Comparison of ENCODE assay signal across 24 cellular contexts in the genomic region with DNA sequence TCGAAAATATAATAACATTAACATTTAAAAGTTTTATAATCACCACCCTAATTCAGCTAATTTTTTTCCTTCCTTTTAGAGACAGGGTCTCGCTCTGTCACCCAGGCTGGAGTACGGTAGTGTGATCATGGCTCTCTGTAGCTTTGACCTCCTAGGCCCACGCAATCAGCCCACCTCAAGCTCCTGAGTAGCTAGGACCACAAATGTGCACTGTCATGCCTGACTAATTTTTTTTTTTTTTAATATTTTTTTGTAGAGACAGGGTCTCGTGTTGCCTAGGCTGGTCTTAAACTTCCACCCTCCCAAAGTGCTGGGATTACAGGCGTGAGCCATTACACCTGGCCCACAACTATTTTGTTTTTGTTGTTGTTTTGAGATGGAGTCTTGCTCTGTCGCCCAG.
DNase-seq lines count a peak whose midpoint lies in the region; ATAC-seq, FAIRE-seq and TF ChIP-seq lines count a peak whose summit lies in the region.
"Had no signal": no experiment of that assay in that cellular context is flagged by ENCODE, and none has a peak within 500 bp of the region (broad histone marks: within the 10 kb centered on the region; RNA-seq: fewer than 3 reads in every experiment).

No MANE protein-coding gene starts in this region.

- BruUV-seq in IMR-90 (replicated peaks; lab: Mats Ljungman, UMichigan) (no TSS peak), GM12878 (replicated peaks; lab: Mats Ljungman, UMichigan) (no TSS peak)

- CTCF ChIA-PET in IMR-90 (lab: Yijun Ruan, JAX) (interaction anchor here (0.6 to 1.4 kb wide), 2 partner anchors 34 to 233 kb away, joined by 4 read pairs; no protein-coding TSS in a partner anchor), GM12878 (lab: Yijun Ruan, JAX) (interaction anchor here (0.9 to 4.0 kb wide), 5 partner anchors 11 to 278 kb away, joined by 3 to 20 read pairs (median 4); no protein-coding TSS in a partner anchor), SK-N-SH (lab: Yijun Ruan, JAX) (interaction anchor here (0.7 to 1.9 kb wide), 4 partner anchors 18 to 526 kb away, joined by 3 to 6 read pairs (median 3); no protein-coding TSS in a partner anchor)

- FAIRE-seq in GM12878 (lab: Jason Lieb, UNC), result peak; percentile 41
- FAIRE-seq: A549, GM12892, GM19239, H54 had no signal

- H3K9me3 ChIP-seq in IMR-90 (ENCODE audit: control insufficient read depth, insufficient read depth, low read length), result no peaks in the 10 kb centered on the region
- no peaks in the 10 kb centered on the region for H3K9me3 ChIP-seq in GM12878 (replicated peaks; ENCODE audit: control insufficient read depth, insufficient read depth, low read length)
- H3K9me3 ChIP-seq in SK-N-SH, result no peaks in the 10 kb centered on the region
- H3K9me3 ChIP-seq: A549; BE2C; BLaER1 treated with 17β-estradiol and CSF1 and Interleukin-3, amounts not matched to agents 10 nM and 100 nM; HAP-1 had no signal

- H3K18ac ChIP-seq in IMR-90 (ENCODE audit: low read depth, low read length), result no peak overlapping the region
- H3K18ac ChIP-seq in mesendoderm (ENCODE audit: low read length), result no peak overlapping the region

- intact Hi-C loops in IMR-90 (cut with micrococcal nuclease), result loop anchor here (5.0 kb wide), 1 partner anchor 36 kb away; no protein-coding TSS in a partner anchor
- intact Hi-C loops in GM12878 (cut with micrococcal nuclease; ENCODE audit: unreplicated experiment), result no loop called here

- H3K79me2 ChIP-seq in GM12878 (ENCODE audit: control insufficient read depth, insufficient read depth, low read length), result no peaks in the 10 kb centered on the region
- no peaks in the 10 kb centered on the region for H3K79me2 ChIP-seq in mesendoderm (ENCODE audit: control insufficient read depth, insufficient read depth, low read length)
- H3K79me2 ChIP-seq in SK-N-SH (ENCODE audit: insufficient read depth), result no peaks in the 10 kb centered on the region

- no peak overlapping the region for H2BK20ac ChIP-seq in IMR-90 (ENCODE audit: low read depth, low read length)

- TF ChIP-seq CTCF in IMR-90 (conservative IDR thresholded peaks at IDR 0.05; ENCODE audit: low read depth, low read length), result no peak
- no peak for TF ChIP-seq CTCF in GM12878 (IDR thresholded peaks at IDR 0.05 in 2 of 3, conservative IDR thresholded peaks at IDR 0.05 in 1 of 3; ENCODE audit: control insufficient read depth in 2 of 3, extremely low read depth in 1 of 3, insufficient read depth in 1 of 3, low read depth in 3 of 3, low read length in 3 of 3)
- TF ChIP-seq CTCF in SK-N-SH (IDR thresholded peaks at IDR 0.05), result no peak

- no peak overlapping the region for H3K9ac ChIP-seq in IMR-90 (ENCODE audit: low read depth, low read length)
- no peak overlapping the region for H3K9ac ChIP-seq in GM12878 (ENCODE audit: control insufficient read depth, insufficient read depth, low read length)
- no peak overlapping the region for H3K9ac ChIP-seq in mesendoderm (ENCODE audit: low read length)
- no peak overlapping the region for H3K9ac ChIP-seq in SK-N-SH
- H3K9ac ChIP-seq: BLaER1 treated with 17β-estradiol and CSF1 and Interleukin-3, amounts not matched to agents 10 nM and 100 nM had no signal

- H3K23ac ChIP-seq in IMR-90 (ENCODE audit: low read depth, low read length), result no peak overlapping the region
- no peak overlapping the region for H3K23ac ChIP-seq in mesendoderm (ENCODE audit: low read length)

- no peak overlapping the region for H3K4ac ChIP-seq in IMR-90 (ENCODE audit: low read depth, low read length)
- no peak overlapping the region for H3K4ac ChIP-seq in mesendoderm (ENCODE audit: low read depth, low read length)

- H4K20me1 ChIP-seq in IMR-90 (ENCODE audit: insufficient read depth, low read length) (no peaks in the 10 kb centered on the region), GM12878 (ENCODE audit: control insufficient read depth, insufficient read depth) (no peaks in the 10 kb centered on the region), SK-N-SH (ENCODE audit: insufficient read depth) (no peaks in the 10 kb centered on the region)

- H2AFZ ChIP-seq in IMR-90 (replicated peaks; ENCODE audit: low read length, poor library complexity), result no peak overlapping the region
- no peak overlapping the region for H2AFZ ChIP-seq in GM12878 (ENCODE audit: control insufficient read depth, low read depth, low read length)
- H2AFZ ChIP-seq in SK-N-SH (ENCODE audit: low read depth), result no peak overlapping the region

- H3K9me1 ChIP-seq in IMR-90 (ENCODE audit: insufficient read depth, low read length), result peaks cover 7% of the 10 kb centered on the region

- H3F3A ChIP-seq in SK-N-SH (replicated peaks; ENCODE audit: insufficient read depth), result peaks cover 17% of the 10 kb centered on the region

- H4K5ac ChIP-seq in IMR-90 (ENCODE audit: low read depth, low read length) (no peak overlapping the region), mesendoderm (ENCODE audit: low read length) (no peak overlapping the region)

- no peaks in the 10 kb centered on the region for H3K9me2 ChIP-seq in SK-N-SH

- in situ Hi-C loops in IMR-90 (cut with MboI; ENCODE audit: low sequenced_read_pairs), result no loop called here
- in situ Hi-C loops in GM12878 (cut with MboI), result no loop called here

- TF ChIP-seq POLR2A in IMR-90 (IDR thresholded peaks at IDR 0.05; ENCODE audit: low read depth, low read length), result no peak
- no peak for TF ChIP-seq POLR2A in GM12878 (IDR thresholded peaks at IDR 0.05; ENCODE audit: low read depth, low read length)

- H2BK15ac ChIP-seq in IMR-90 (ENCODE audit: low read depth, low read length) (no peak overlapping the region), mesendoderm (replicated peaks; ENCODE audit: low read depth) (no peak overlapping the region)

- no peak for DNase-seq in IMR-90
- no peak for DNase-seq in GM12878 (ENCODE audit: low read depth, low spot score)
- no peak for DNase-seq in mesendoderm
- no peak for DNase-seq in T1000 (lab: John Stamatoyannopoulos, UW)
- DNase-seq in SK-N-SH, result no peak
- DNase-seq: 8988T; ACHN; AML-193; BE2C; Calu3; CD4-positive, alpha-beta T cell; CD8-positive, alpha-beta memory T cell; DMS53; DMS79 treated with DMSO at 0.1 percent for 48 hours; GF-D8; GOT3; HFFc6 had no signal

- H3K27ac ChIP-seq in IMR-90 (ENCODE audit: insufficient read depth, low read length) (no peak overlapping the region), GM12878 (ENCODE audit: control insufficient read depth, insufficient read depth) (no peak overlapping the region), mesendoderm (ENCODE audit: low read depth, low read length) (no peak overlapping the region), SK-N-SH (ENCODE audit: low read depth in 2 of 2, low read length in 1 of 2) (no peak overlapping the region)
- H3K27ac ChIP-seq: A549; BLaER1 treated with 17β-estradiol and CSF1 and Interleukin-3, amounts not matched to agents 10 nM and 100 nM had no signal

- H3K4me3 ChIP-seq in IMR-90 (ENCODE audit: insufficient read depth, low read depth, low read length) (no peak overlapping the region), GM12878 (no peak overlapping the region), mesendoderm (ENCODE audit: low read length) (no peak overlapping the region), SK-N-SH (ENCODE audit: low read depth in 2 of 2, low read length in 1 of 2) (no peak overlapping the region)
- H3K4me3 ChIP-seq: A549; BLaER1 treated with 17β-estradiol and CSF1 and Interleukin-3, amounts not matched to agents 10 nM and 100 nM; HAP-1 had no signal

- H4K8ac ChIP-seq in IMR-90 (ENCODE audit: low read depth in 2 of 2, low read length in 2 of 2) (no peak overlapping the region), mesendoderm (ENCODE audit: low read depth, low read length) (peak overlapping the region; percentile 56)

- H3K36me3 ChIP-seq in IMR-90 (ENCODE audit: control insufficient read depth, insufficient read depth, low read length), result peaks cover 36% of the 10 kb centered on the region
- H3K36me3 ChIP-seq in GM12878 (ENCODE audit: control insufficient read depth in 2 of 2, insufficient read depth in 2 of 2, low read length in 1 of 2), result peaks cover 3 to 27% of the 10 kb centered on the region in 2 experiments
- no peaks in the 10 kb centered on the region for H3K36me3 ChIP-seq in mesendoderm (ENCODE audit: control insufficient read depth, insufficient read depth, low read length)
- peaks cover 30 to 57% of the 10 kb centered on the region in 2 experiments for H3K36me3 ChIP-seq in SK-N-SH (replicated peaks in 1 of 2; ENCODE audit: control insufficient read depth in 1 of 2, insufficient read depth in 2 of 2, low read length in 1 of 2)
- H3K36me3 ChIP-seq: BE2C, HAP-1 had no signal

- SMC1A ChIA-PET in GM12878 (lab: Charles Lee; ENCODE audit: uncharacterized antibody, unreplicated experiment), result interaction anchor here (0.6 to 2.5 kb wide), 4 partner anchors 11 to 1602 kb away, joined by 3 to 8 read pairs (median 4); no protein-coding TSS in a partner anchor

- TF ChIP-seq RAD21 in IMR-90 (IDR thresholded peaks at IDR 0.05; ENCODE audit: low read length) (no peak), GM12878 (IDR thresholded peaks at IDR 0.05; ENCODE audit: insufficient read depth, low read depth, low read length) (no peak), SK-N-SH (IDR thresholded peaks at IDR 0.05; ENCODE audit: low read length) (no peak)

- H3K14ac ChIP-seq in IMR-90 (replicated peaks; ENCODE audit: low read depth, low read length), result no peak overlapping the region

- POLR2A ChIA-PET in IMR-90 (lab: Charles Lee; ENCODE audit: unreplicated experiment), result no interaction called here
- POLR2A ChIA-PET in GM12878 (lab: Charles Lee), result no interaction called here
- POLR2A ChIA-PET in SK-N-SH (lab: Yijun Ruan, JAX), result no interaction called here

- no peak overlapping the region for H2AK5ac ChIP-seq in IMR-90 (ENCODE audit: low read depth, low read length)
- no peak overlapping the region for H2AK5ac ChIP-seq in mesendoderm (ENCODE audit: low read length)

- no peak overlapping the region for H2BK120ac ChIP-seq in IMR-90 (ENCODE audit: low read depth, low read length)
- H2BK120ac ChIP-seq in mesendoderm (ENCODE audit: low read depth, low read length), result no peak overlapping the region

- H3K27me3 ChIP-seq in IMR-90 (ENCODE audit: control insufficient read depth, insufficient read depth, low read length), result no peaks in the 10 kb centered on the region
- no peaks in the 10 kb centered on the region for H3K27me3 ChIP-seq in GM12878 (replicated peaks in 1 of 2; ENCODE audit: control insufficient read depth in 2 of 2, insufficient read depth in 2 of 2, low read length in 1 of 2)
- no peaks in the 10 kb centered on the region for H3K27me3 ChIP-seq in mesendoderm (ENCODE audit: insufficient read depth, low read length, poor library complexity)
- H3K27me3 ChIP-seq in SK-N-SH (ENCODE audit: insufficient read depth), result no peaks in the 10 kb centered on the region
- H3K27me3 ChIP-seq: BE2C; BLaER1 treated with 17β-estradiol and CSF1 and Interleukin-3, amounts not matched to agents 10 nM and 100 nM had no signal

- dilution Hi-C loops in IMR-90 (cut with HindIII; ENCODE audit: low sequenced_read_pairs, unreplicated experiment), result no loop called here

- no peak for ATAC-seq in IMR-90 (ENCODE audit: low read depth)
- no peak for ATAC-seq in GM12878
- no peak for ATAC-seq in HG03108 (IDR thresholded peaks at IDR 0.05; ENCODE audit: unreplicated experiment)
- ATAC-seq: A549 had no signal

- 100% methylated on average over 1 of the region's 7 CpGs; no CpG with 5 or more reads in 1 of the 2 experiments for WGBS in IMR-90 (ENCODE audit: extremely low coverage in 2 of 2, insufficient read length in 1 of 2), 2 experiments
- 91% methylated on average over 7 of the region's 7 CpGs for WGBS in GM12878 (ENCODE audit: insufficient coverage, insufficient replicate concordance, low lambda C conversion rate, missing lambda C conversion rate)
- 100% methylated on average over 1 of the region's 7 CpGs for WGBS in mesendoderm (ENCODE audit: extremely low coverage, insufficient coverage, low lambda C conversion rate)
- WGBS in SK-N-SH (ENCODE audit: low lambda C conversion rate), result 89% methylated on average over 7 of the region's 7 CpGs

- H3K4me2 ChIP-seq in IMR-90 (ENCODE audit: low read depth, low read length) (no peak overlapping the region), GM12878 (ENCODE audit: control insufficient read depth, insufficient read depth) (no peak overlapping the region), mesendoderm (ENCODE audit: low read length) (no peak overlapping the region), SK-N-SH (no peak overlapping the region)
- H3K4me2 ChIP-seq: A549; BLaER1 treated with 17β-estradiol and CSF1 and Interleukin-3, amounts not matched to agents 10 nM and 100 nM had no signal

- no peak overlapping the region for H2AK9ac ChIP-seq in IMR-90 (replicated peaks; ENCODE audit: low read depth, low read length, poor library complexity)

- no peaks in the 10 kb centered on the region for H3K4me1 ChIP-seq in IMR-90 (ENCODE audit: control insufficient read depth, insufficient read depth, low read length)
- H3K4me1 ChIP-seq in GM12878 (ENCODE audit: control insufficient read depth, insufficient read depth, low read length), result no peaks in the 10 kb centered on the region
- no peaks in the 10 kb centered on the region for H3K4me1 ChIP-seq in mesendoderm (ENCODE audit: control insufficient read depth, low read depth, low read length)
- no peaks in the 10 kb centered on the region for H3K4me1 ChIP-seq in SK-N-SH (ENCODE audit: control insufficient read depth in 1 of 2, insufficient read depth in 2 of 2, low read depth in 1 of 2, low read length in 1 of 2)
- H3K4me1 ChIP-seq: A549; BE2C; BLaER1 treated with 17β-estradiol and CSF1 and Interleukin-3, amounts not matched to agents 10 nM and 100 nM; HAP-1 had no signal

- H2BK5ac ChIP-seq in IMR-90 (ENCODE audit: low read depth, low read length, poor library complexity, severe bottlenecking) (no peak overlapping the region), mesendoderm (ENCODE audit: low read length) (no peak overlapping the region)

- no peak overlapping the region for H4K91ac ChIP-seq in IMR-90 (ENCODE audit: insufficient read depth, low read depth, low read length)

- TF ChIP-seq EP300 in GM12878 (IDR thresholded peaks at IDR 0.05; ENCODE audit: borderline replicate concordance in 1 of 2, control insufficient read depth in 1 of 2, low read depth in 2 of 2, low read length in 2 of 2), result no peak
- no peak for TF ChIP-seq EP300 in SK-N-SH (IDR thresholded peaks at IDR 0.05; ENCODE audit: borderline replicate concordance in 1 of 2, low read depth in 1 of 2, low read length in 1 of 2)

- H3K79me1 ChIP-seq in IMR-90 (ENCODE audit: low read depth in 1 of 2, low read length in 2 of 2) (peaks cover 9 to 22% of the 10 kb centered on the region in 2 experiments), mesendoderm (ENCODE audit: low read length) (no peaks in the 10 kb centered on the region)

- H3K56ac ChIP-seq in IMR-90 (ENCODE audit: extremely low read depth, insufficient read depth, low read length), result no peak overlapping the region
- no peak overlapping the region for H3K56ac ChIP-seq in mesendoderm (ENCODE audit: low read length)

- RAD21 ChIA-PET in GM12878 (lab: Charles Lee; ENCODE audit: unreplicated experiment), result no interaction called here
